ENCODE assay signal across 18 cellular contexts in genomic region chr18:21636769-21637168, GRCh38. TPM values are rescaled to one million over a fixed set of nuclear protein-coding genes. Genes with fewer than 3 reads are reported as not detected.
DNase-seq lines count a peak whose midpoint lies in the region; ATAC-seq lines count a peak whose summit lies in the region.
"Had no signal": no experiment of that assay in that cellular context is flagged by ENCODE, and none has a peak within 500 bp of the region (broad histone marks: within the 10 kb centered on the region; RNA-seq: fewer than 3 reads in every experiment).

No MANE protein-coding gene starts in this region.

- H4K12ac ChIP-seq in trophoblast cell (ENCODE audit: low read depth, low read length), result no peak overlapping the region

- no peaks in the 10 kb centered on the region for H3K79me1 ChIP-seq in trophoblast cell (ENCODE audit: low read length)

- H3K79me2 ChIP-seq in trophoblast cell (ENCODE audit: control insufficient read depth, insufficient read depth, low read length, poor library complexity), result no peaks in the 10 kb centered on the region

- peaks cover 11% of the 10 kb centered on the region for H3K36me3 Mint-ChIP-seq in activated CD4-positive, alpha-beta T cell treated with anti-CD3 and anti-CD28 coated beads for 36 hours (ENCODE audit: low read depth)
- H3K36me3 Mint-ChIP-seq in activated T-helper 17 cell treated with anti-CD3 and anti-CD28 coated beads, Interleukin-2, amount 50 U/mL, for 72 hours (ENCODE audit: low read depth), result peaks cover 45% of the 10 kb centered on the region

- no peaks in the 10 kb centered on the region for H3K9me3 ChIP-seq in trophoblast cell (ENCODE audit: insufficient read depth, low read depth, low read length)

- H3K4me1 ChIP-seq in trophoblast cell (ENCODE audit: control insufficient read depth in 1 of 2, insufficient read depth in 2 of 2, low read length in 2 of 2), result no peaks in the 10 kb centered on the region

- no peak overlapping the region for H2BK12ac ChIP-seq in trophoblast cell (ENCODE audit: low read length)

- no peak overlapping the region for H3K4me3 ChIP-seq in trophoblast cell (ENCODE audit: low read depth, low read length)
- H3K4me3 ChIP-seq: SK-N-MC had no signal

- H3K27ac ChIP-seq in trophoblast cell (ENCODE audit: low read depth, low read length), result no peak overlapping the region
- H3K27ac ChIP-seq: SK-N-MC had no signal

- no peaks in the 10 kb centered on the region for H3K9me3 Mint-ChIP-seq in activated CD4-positive, alpha-beta T cell treated with anti-CD3 and anti-CD28 coated beads for 36 hours (ENCODE audit: low read depth)
- no peaks in the 10 kb centered on the region for H3K9me3 Mint-ChIP-seq in activated T-helper 17 cell treated with anti-CD3 and anti-CD28 coated beads, Interleukin-2, amount 50 U/mL, for 72 hours

- H3K27me3 ChIP-seq in trophoblast cell (ENCODE audit: insufficient read depth, low read length), result no peaks in the 10 kb centered on the region

- no peak overlapping the region for H2AFZ ChIP-seq in trophoblast cell (ENCODE audit: insufficient read depth, low read length, poor library complexity)

- H4K8ac ChIP-seq in trophoblast cell (ENCODE audit: low read depth, low read length), result no peak overlapping the region

- H3K27me3 Mint-ChIP-seq in activated CD4-positive, alpha-beta T cell treated with anti-CD3 and anti-CD28 coated beads for 36 hours, result no peaks in the 10 kb centered on the region
- no peaks in the 10 kb centered on the region for H3K27me3 Mint-ChIP-seq in activated T-helper 17 cell treated with anti-CD3 and anti-CD28 coated beads, Interleukin-2, amount 50 U/mL, for 72 hours

- no peak overlapping the region for H3K9ac ChIP-seq in trophoblast cell (ENCODE audit: low read length)

- H3K4me1 Mint-ChIP-seq in activated CD4-positive, alpha-beta T cell treated with anti-CD3 and anti-CD28 coated beads for 36 hours, result peaks cover 8% of the 10 kb centered on the region
- H3K4me1 Mint-ChIP-seq in activated T-helper 17 cell treated with anti-CD3 and anti-CD28 coated beads, Interleukin-2, amount 50 U/mL, for 72 hours, result no peaks in the 10 kb centered on the region

- H3K23ac ChIP-seq in trophoblast cell (ENCODE audit: low read length), result no peak overlapping the region

- ATAC-seq in activated CD4-positive, alpha-beta T cell treated with anti-CD3 and anti-CD28 coated beads for 36 hours, result no peak
- no peak for ATAC-seq in activated T-helper 17 cell treated with anti-CD3 and anti-CD28 coated beads, Interleukin-2, amount 50 U/mL, for 72 hours (replicated peaks)
- ATAC-seq: Panc1 had no signal

- peaks cover 6 to 11% of the 10 kb centered on the region in 2 experiments for H3K36me3 ChIP-seq in trophoblast cell (ENCODE audit: control insufficient read depth in 1 of 2, insufficient read depth in 2 of 2, low read length in 2 of 2)

- H2BK120ac ChIP-seq in trophoblast cell (ENCODE audit: insufficient read depth, low read length, poor library complexity), result no peak overlapping the region

- H4K91ac ChIP-seq in trophoblast cell (ENCODE audit: low read depth, low read length), result no peak overlapping the region

- no peak overlapping the region for H3K14ac ChIP-seq in trophoblast cell (ENCODE audit: low read length)

- H3K4me2 ChIP-seq in trophoblast cell (ENCODE audit: low read length), result no peak overlapping the region

- H3K4me3 Mint-ChIP-seq in activated CD4-positive, alpha-beta T cell treated with anti-CD3 and anti-CD28 coated beads for 36 hours, result no peak overlapping the region
- H3K4me3 Mint-ChIP-seq in activated T-helper 17 cell treated with anti-CD3 and anti-CD28 coated beads, Interleukin-2, amount 50 U/mL, for 72 hours, result no peak overlapping the region

- DNase-seq in activated CD4-positive, alpha-beta T cell treated with anti-CD3 and anti-CD28 coated beads for 36 hours, result no peak
- no peak for DNase-seq in activated CD4-positive, alpha-beta T cell treated with anti-CD3 and anti-CD28 coated beads, Interleukin-2, amount 50 U/mL, for 4 hours
- DNase-seq in HT1080 (ENCODE audit: low read depth), result peak; percentile 22
- peak; percentile 71 for DNase-seq in trophoblast cell
- no peak for DNase-seq in NCI-H510A treated with DMSO at 0.1 percent for 48 hours (lab: John Stamatoyannopoulos, UW)
- no peak for DNase-seq in HuH-7 (ENCODE audit: low spot score)
- no peak for DNase-seq in activated naive CD4-positive, alpha-beta T cell (lab: John Stamatoyannopoulos, UW)
- DNase-seq: C1 segment of cervical spinal cord, DMS 273 treated with DMSO at 0.1 percent for 48 hours, GF-D8, IMR-90, NCI-H1417 treated with DMSO at 0.1 percent for 48 hours, NCI-H1930, NCI-H82, Right ventricle myocardium superior had no signal

- CTCF ChIA-PET in activated CD4-positive, alpha-beta T cell treated with anti-CD3 and anti-CD28 coated beads for 36 hours (lab: Charles Lee), result interaction anchor here (0.9 kb wide), 1 partner anchor 36 kb away, joined by 3 read pairs; the partner anchor contains the start of gene ESCO1

- intact Hi-C loops in activated CD4-positive, alpha-beta T cell treated with anti-CD3 and anti-CD28 coated beads for 36 hours (cut with DNase I, micrococcal nuclease), result loop anchor here in 1 of 2 experiments (10.0 kb wide), 1 partner anchor 442 kb away; no protein-coding TSS in a partner anchor

- no CpG with 5 or more reads among the region's 13 CpGs for WGBS in trophoblast cell (ENCODE audit: extremely low coverage, insufficient coverage, insufficient read length)

- H2BK5ac ChIP-seq in trophoblast cell (ENCODE audit: low read depth, low read length, poor library complexity), result no peak overlapping the region

- no peak overlapping the region for H2AK5ac ChIP-seq in trophoblast cell (ENCODE audit: low read length)

- H3K27ac Mint-ChIP-seq in activated CD4-positive, alpha-beta T cell treated with anti-CD3 and anti-CD28 coated beads for 36 hours, result peak overlapping the region; percentile 13
- H3K27ac Mint-ChIP-seq in activated T-helper 17 cell treated with anti-CD3 and anti-CD28 coated beads, Interleukin-2, amount 50 U/mL, for 72 hours, result peak overlapping the region; percentile 59

- POLR2A ChIA-PET in activated CD4-positive, alpha-beta T cell treated with anti-CD3 and anti-CD28 coated beads for 36 hours (lab: Charles Lee), result interaction anchor here (0.7 to 1.6 kb wide), 2 partner anchors 10 to 27 kb away, joined by 3 to 7 read pairs; no protein-coding TSS in a partner anchor

- no peak overlapping the region for H3K4ac ChIP-seq in trophoblast cell (ENCODE audit: low read depth, low read length)

- H3K18ac ChIP-seq in trophoblast cell (ENCODE audit: low read length), result no peak overlapping the region

RNA-seq across cellular contexts. Expression of gene SNRPD1, which starts 24.7 kb away (rescaled TPM):
- total RNA-seq in activated CD4-positive, alpha-beta T cell treated with anti-CD3 and anti-CD28 coated beads for 36 hours, result 100 to 1,000 TPM in 1 of 2 experiments, 10 to 100 TPM in 1; 79.9 to 163 TPM
- total RNA-seq in HT1080 (2014; rRNA removed; shearing (Covaris generic)), result 168 and 175 TPM in 2 replicates
- polyA plus RNA-seq in HT1080 (2015; cell fraction: cytosol; rRNA removed), result 62.8 and 71.8 TPM in 2 replicates
- 32.7 and 34.6 TPM in 2 replicates for polyA plus RNA-seq in HT1080 (2015; cell fraction: nucleus; rRNA removed)
- 100 to 1,000 TPM in 1 of 2 donors, 10 to 100 TPM in 1; 69.2 to 134 TPM for total RNA-seq in activated T-helper 17 cell treated with anti-CD3 and anti-CD28 coated beads, Interleukin-2, amount 50 U/mL, for 72 hours
- polyA plus RNA-seq in trophoblast cell (2013), result 86.5 and 91.1 TPM in 2 replicates

RNA-seq across cellular contexts. Expression of gene ESCO1, which starts 36.3 kb away (rescaled TPM):
- 10 to 100 TPM; 21.7 to 26.5 TPM for total RNA-seq in activated CD4-positive, alpha-beta T cell treated with anti-CD3 and anti-CD28 coated beads for 36 hours
- 11.8 and 12.0 TPM in 2 replicates for total RNA-seq in HT1080 (2014; rRNA removed; shearing (Covaris generic))
- 12.6 and 14.0 TPM in 2 replicates for polyA plus RNA-seq in HT1080 (2015; cell fraction: cytosol; rRNA removed)
- 10.9 and 12.9 TPM in 2 replicates for polyA plus RNA-seq in HT1080 (2015; cell fraction: nucleus; rRNA removed)
- 10 to 100 TPM; 20.4 to 28.7 TPM for total RNA-seq in activated T-helper 17 cell treated with anti-CD3 and anti-CD28 coated beads, Interleukin-2, amount 50 U/mL, for 72 hours
- 16.3 and 16.4 TPM in 2 replicates for polyA plus RNA-seq in trophoblast cell (2013)

Comparison
In these comparisons a context has a peak if more than half of its experiments do, and no peak if none do; other contexts are left out.
1. DNase-seq: peak in HT1080 (single experiment) and trophoblast cell (2 of 2); none in activated CD4-positive, alpha-beta T cell treated with anti-CD3 and anti-CD28 coated beads for 36 hours (single experiment), activated CD4-positive, alpha-beta T cell treated with anti-CD3 and anti-CD28 coated beads, Interleukin-2, amount 50 U/mL, for 4 hours (0 of 2), NCI-H510A treated with DMSO at 0.1 percent for 48 hours (single experiment), HuH-7 (single experiment) and activated naive CD4-positive, alpha-beta T cell (0 of 4).